9 cellular contexts compared by ENCODE assay signal in the genomic region with DNA sequence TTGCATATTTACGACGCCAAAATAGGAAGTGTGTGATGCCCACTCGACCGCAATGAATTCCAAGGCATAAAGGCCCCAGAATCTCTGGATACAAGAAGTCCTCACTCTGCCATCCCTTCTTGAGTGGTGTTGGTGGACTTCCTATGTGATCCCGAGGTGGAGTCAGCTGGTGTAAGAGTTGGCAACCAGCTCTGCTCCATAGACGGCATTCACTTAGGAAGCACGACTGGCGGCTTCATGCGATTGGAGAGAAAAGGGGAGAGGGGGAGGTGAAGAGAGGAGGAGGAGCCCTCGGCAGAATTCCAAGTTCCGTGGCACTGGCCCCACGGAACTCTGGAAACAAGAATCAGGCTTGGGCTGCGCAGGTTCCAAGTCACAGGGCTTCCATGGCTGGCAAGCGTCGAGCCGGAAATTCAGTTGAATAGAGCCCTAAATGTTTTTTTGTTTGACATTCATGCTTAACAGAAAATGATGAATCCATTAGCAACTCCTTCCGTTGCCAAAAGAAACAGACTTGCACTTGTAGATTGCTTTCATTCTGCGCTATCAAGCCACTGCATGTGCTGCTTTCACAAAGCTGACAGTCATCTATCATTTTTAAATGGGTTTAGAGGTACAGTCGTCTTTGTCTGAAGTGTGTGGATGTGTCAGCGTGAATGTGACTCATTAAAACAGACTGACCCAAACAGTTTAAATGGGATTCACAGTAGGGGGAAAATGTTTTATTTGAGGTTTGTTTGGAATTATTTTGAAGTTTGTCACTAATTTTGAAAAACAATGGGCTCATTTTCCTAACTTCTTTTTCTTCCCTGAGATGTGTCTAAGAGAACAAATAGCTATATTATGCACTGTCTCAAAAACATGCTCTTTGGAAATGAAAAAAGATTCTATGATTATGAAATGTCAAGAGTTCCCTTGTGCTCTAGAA.
DNase-seq lines count a peak whose midpoint lies in the region; ATAC-seq lines count a peak whose summit lies in the region.
"Had no signal": no experiment of that assay in that cellular context is flagged by ENCODE, and none has a peak within 500 bp of the region (broad histone marks: within the 10 kb centered on the region; RNA-seq: fewer than 3 reads in every experiment).

No MANE protein-coding gene starts in this region.

- no peak overlapping the region for H3K9ac ChIP-seq in mesendoderm (ENCODE audit: low read length)

- no peak overlapping the region for H4K5ac ChIP-seq in mesendoderm (ENCODE audit: low read length)

- no peak overlapping the region for H2BK120ac ChIP-seq in mesendoderm (ENCODE audit: low read depth, low read length)

- H3K4me3 ChIP-seq in mesendoderm (ENCODE audit: low read length), result no peak overlapping the region

- no peaks in the 10 kb centered on the region for H3K36me3 ChIP-seq in mesendoderm (ENCODE audit: control insufficient read depth, insufficient read depth, low read length)

- H3K56ac ChIP-seq in mesendoderm (ENCODE audit: low read length), result no peak overlapping the region

- no peak overlapping the region for H3K4ac ChIP-seq in mesendoderm (ENCODE audit: low read depth, low read length)

- H3K23ac ChIP-seq in mesendoderm (ENCODE audit: low read length), result no peak overlapping the region

- no peaks in the 10 kb centered on the region for H3K79me1 ChIP-seq in mesendoderm (ENCODE audit: low read length)

- no peak overlapping the region for H4K8ac ChIP-seq in mesendoderm (ENCODE audit: low read depth, low read length)

- H3K27me3 ChIP-seq in mesendoderm (ENCODE audit: insufficient read depth, low read length, poor library complexity), result no peaks in the 10 kb centered on the region

- ATAC-seq in HG03442 (IDR thresholded peaks at IDR 0.05; ENCODE audit: unreplicated experiment), result no peak
- ATAC-seq: activated naive CD8-positive, alpha-beta T cell treated with anti-CD3 and anti-CD28 coated beads, Interleukin-2, amount 50 U/mL, for 24 hours had no signal

- H2BK15ac ChIP-seq in mesendoderm (replicated peaks; ENCODE audit: low read depth), result no peak overlapping the region

- DNase-seq in COLO829 (ENCODE audit: low spot score) (peak; percentile 80), NCI-H2081 treated with DMSO at 0.1 percent for 48 hours (lab: John Stamatoyannopoulos, UW) (peak; percentile 100), anterior cingulate cortex (lab: John Stamatoyannopoulos, UW) (peak; percentile 6 to 89 (median 72)), lung microvascular endothelial cell (ENCODE audit: low read depth in 2 of 2) (peak; percentile 17 to 85), mesendoderm (no peak), MV-4-11 (lab: John Stamatoyannopoulos, UW) (no peak)
- DNase-seq in central memory CD4-positive, alpha-beta T cell, result no peak
- DNase-seq: activated naive CD8-positive, alpha-beta T cell treated with anti-CD3 and anti-CD28 coated beads, Interleukin-2, amount 50 U/mL, for 24 hours had no signal

- H3K79me2 ChIP-seq in mesendoderm (ENCODE audit: control insufficient read depth, insufficient read depth, low read length), result no peaks in the 10 kb centered on the region

- H3K4me1 ChIP-seq in mesendoderm (ENCODE audit: control insufficient read depth, low read depth, low read length), result no peaks in the 10 kb centered on the region

- no peak overlapping the region for H3K27ac ChIP-seq in mesendoderm (ENCODE audit: low read depth, low read length)

- no peak overlapping the region for H3K4me2 ChIP-seq in mesendoderm (ENCODE audit: low read length)

- WGBS in mesendoderm (ENCODE audit: extremely low coverage, insufficient coverage, low lambda C conversion rate), result no CpG with 5 or more reads among the region's 20 CpGs

- no peak overlapping the region for H2AK5ac ChIP-seq in mesendoderm (ENCODE audit: low read length)

- H3K18ac ChIP-seq in mesendoderm (ENCODE audit: low read length), result no peak overlapping the region

- H2BK5ac ChIP-seq in mesendoderm (ENCODE audit: low read length), result no peak overlapping the region

Comparison
In these comparisons a context has a peak if more than half of its experiments do, and no peak if none do; other contexts are left out.
1. DNase-seq: peak in COLO829 (single experiment), NCI-H2081 treated with DMSO at 0.1 percent for 48 hours (single experiment), anterior cingulate cortex (58 of 58) and lung microvascular endothelial cell (2 of 2); none in central memory CD4-positive, alpha-beta T cell (single experiment), mesendoderm (single experiment) and MV-4-11 (single experiment).